In the genomic region with DNA sequence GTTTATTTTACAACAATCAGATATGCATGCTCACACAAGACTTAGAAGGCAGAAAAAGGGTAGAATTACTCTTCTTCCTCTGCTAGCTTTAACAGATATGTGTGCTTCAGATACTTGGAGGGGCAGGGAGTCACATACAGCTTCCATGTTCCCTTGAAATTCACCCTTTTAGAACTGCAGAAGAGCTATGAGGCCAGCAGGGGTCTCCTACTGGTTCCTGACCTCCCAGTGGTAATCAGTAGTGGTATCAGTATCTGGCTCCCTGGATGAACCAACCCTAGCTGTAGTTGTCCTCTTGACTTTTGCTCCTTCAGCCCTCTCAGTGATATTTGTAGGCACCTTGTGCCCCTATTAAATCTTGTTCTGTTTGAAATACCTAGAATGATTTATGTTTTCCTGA, we compare ENCODE assay signal across 9 cellular contexts.
DNase-seq lines count a peak whose midpoint lies in the region; ATAC-seq and TF ChIP-seq lines count a peak whose summit lies in the region.
"Had no signal": no experiment of that assay in that cellular context is flagged by ENCODE, and none has a peak within 500 bp of the region (broad histone marks: within the 10 kb centered on the region; RNA-seq: fewer than 3 reads in every experiment).

No MANE protein-coding gene starts in this region.

- TF ChIP-seq CTCF in AG10803 (conservative IDR thresholded peaks at IDR 0.05; ENCODE audit: low read length) (peak; percentile 46), OCI-LY3 (IDR thresholded peaks at IDR 0.05; ENCODE audit: low read depth, low read length) (peak; percentile 50), thyroid gland (IDR thresholded peaks at IDR 0.05) (no peak)

- no peak overlapping the region for H2AFZ ChIP-seq in OCI-LY3 (ENCODE audit: low read depth, low read length)

- intact Hi-C loops in thyroid gland (cut with DNase I): no loop called here

- H3K4me2 ChIP-seq in OCI-LY3 (ENCODE audit: low read length): no peak overlapping the region

- H3K27me3 ChIP-seq in OCI-LY3 (ENCODE audit: low read depth, low read length) (no peaks in the 10 kb centered on the region), thyroid gland (no peaks in the 10 kb centered on the region)

- peak; percentile 18 for DNase-seq in AG10803 (ENCODE audit: low read depth)
- peak; percentile 7 for DNase-seq in fibroblast of peridontal ligament (ENCODE audit: extremely low read depth)
- DNase-seq in thyroid gland: no peak
- no peak for DNase-seq in nucleus accumbens (lab: John Stamatoyannopoulos, UW)
- DNase-seq: SHP77 treated with DMSO at 0.1 percent for 48 hours had no signal

- H3K27ac ChIP-seq in OCI-LY3 (ENCODE audit: low read length) (no peak overlapping the region), thyroid gland (no peak overlapping the region)

- no peak overlapping the region for H3K9ac ChIP-seq in OCI-LY3 (ENCODE audit: low read length)

- ATAC-seq in GM21423 (IDR thresholded peaks at IDR 0.05; ENCODE audit: unreplicated experiment): peak; percentile 59
- no peak for ATAC-seq in GM19455 (IDR thresholded peaks at IDR 0.05; ENCODE audit: unreplicated experiment)
- no peak for ATAC-seq in HG03135 (IDR thresholded peaks at IDR 0.05; ENCODE audit: unreplicated experiment)

- H3K4me1 ChIP-seq in OCI-LY3 (ENCODE audit: low read length) (peaks cover 13% of the 10 kb centered on the region), thyroid gland (no peaks in the 10 kb centered on the region)

- H4K20me1 ChIP-seq in OCI-LY3 (ENCODE audit: insufficient read depth, low read length): no peaks in the 10 kb centered on the region

- no peak overlapping the region for H3K4me3 ChIP-seq in AG10803 (ENCODE audit: low read length)
- no peak overlapping the region for H3K4me3 ChIP-seq in OCI-LY3 (ENCODE audit: low read length)
- no peak overlapping the region for H3K4me3 ChIP-seq in thyroid gland (replicated peaks in 1 of 3)

- TF ChIP-seq POLR2A in thyroid gland (IDR thresholded peaks at IDR 0.05): no peak

- H3K9me3 ChIP-seq in OCI-LY3 (ENCODE audit: insufficient read depth, low read length): no peaks in the 10 kb centered on the region
- H3K9me3 ChIP-seq in thyroid gland: no peaks in the 10 kb centered on the region

- H3K36me3 ChIP-seq in OCI-LY3 (replicated peaks; ENCODE audit: low read depth, low read length) (no peaks in the 10 kb centered on the region), thyroid gland (no peaks in the 10 kb centered on the region)

- H3K79me2 ChIP-seq in OCI-LY3 (ENCODE audit: low read length): no peaks in the 10 kb centered on the region

Comparison
In these comparisons a context has a peak if more than half of its experiments do, and no peak if none do; other contexts are left out.
1. DNase-seq: peak in AG10803 (single experiment) and fibroblast of peridontal ligament (single experiment); none in thyroid gland (0 of 2) and nucleus accumbens (0 of 56).
2. CTCF ChIP-seq: peak in AG10803 (single experiment) and OCI-LY3 (single experiment); none in thyroid gland (0 of 6).